In the genomic region with DNA sequence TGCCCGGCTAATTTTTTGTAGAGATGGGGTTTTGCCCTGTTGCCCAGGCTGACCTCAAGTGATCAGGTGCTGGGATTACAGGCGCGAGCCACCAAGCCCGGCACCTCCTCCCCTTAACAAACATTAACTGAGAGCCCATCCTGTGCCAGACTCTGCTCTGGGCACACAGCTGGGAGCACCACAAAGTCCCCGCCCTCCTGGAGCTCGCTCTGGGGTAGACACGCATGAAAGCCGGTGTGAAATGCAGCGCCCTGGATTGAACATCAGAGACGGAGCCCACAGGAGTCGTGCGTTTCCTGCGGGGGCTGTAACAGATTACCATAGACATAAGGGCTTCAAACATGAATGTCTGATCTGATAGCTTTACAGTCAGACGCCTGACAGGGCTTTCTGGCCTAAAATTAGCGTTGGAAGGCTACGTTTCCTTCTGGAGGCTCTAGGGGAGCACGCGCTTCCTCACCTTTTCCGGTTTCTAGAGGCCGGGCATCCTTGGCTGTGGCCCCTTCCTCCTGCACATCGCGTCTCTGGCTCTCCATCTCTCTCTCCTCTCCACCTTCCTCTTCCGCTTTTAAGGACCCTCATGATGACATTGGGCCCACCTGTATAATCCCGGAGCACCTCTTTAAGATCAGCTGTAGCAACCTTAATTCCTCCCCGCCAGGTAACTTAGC, we compare ENCODE assay signal across 8 cellular contexts. TPM values are rescaled to one million over a fixed set of nuclear protein-coding genes. Genes with fewer than 3 reads are reported as not detected.
DNase-seq lines count a peak whose midpoint lies in the region; ATAC-seq and TF ChIP-seq lines count a peak whose summit lies in the region.

No MANE protein-coding gene starts in this region.

- no peak for DNase-seq in AG04450 (ENCODE audit: low read depth, low spot score)
- DNase-seq in HFFc6 = no peak
- peak; percentile 66 for DNase-seq in chondrocyte (ENCODE audit: low spot score)
- DNase-seq in naive thymus-derived CD4-positive, alpha-beta T cell = peak in 2 of 9 donors; percentile 17 to 23
- DNase-seq in NCI-H146 (lab: John Stamatoyannopoulos, UW) = no peak
- DNase-seq in NCI-H1417 (lab: John Stamatoyannopoulos, UW) = no peak

- H3K4me1 Mint-ChIP-seq in HFFc6 (ENCODE audit: low read depth) (peaks cover 23% of the 10 kb centered on the region), chondrocyte (ENCODE audit: low read depth) (peaks cover 22% of the 10 kb centered on the region)
- peaks cover 0 to 29% (median 20%) of the 10 kb centered on the region in 7 donors for H3K4me1 Mint-ChIP-seq in naive thymus-derived CD4-positive, alpha-beta T cell

- peak overlapping the region; percentile 82; the same call in 1 of the 2 replicates for H3K4me3 Mint-ChIP-seq in HFFc6
- H3K4me3 Mint-ChIP-seq in chondrocyte (ENCODE audit: unreplicated experiment) = no peak overlapping the region
- H3K4me3 Mint-ChIP-seq in naive thymus-derived CD4-positive, alpha-beta T cell = peak overlapping the region in 8 of 10 donors; percentile 18 to 71 (median 54)

- CTCF ChIA-PET in AG04450 (lab: Charles Lee) = interaction anchor here (1.1 to 1.5 kb wide), 2 partner anchors 197 to 217 kb away, joined by 3 to 7 read pairs; a partner anchor contains a TSS
- CTCF ChIA-PET in naive thymus-derived CD4-positive, alpha-beta T cell (lab: Charles Lee) = interaction anchor here (0.6 to 2.3 kb wide), 2 partner anchors 185 to 196 kb away, joined by 3 to 8 read pairs; a partner anchor contains a TSS

- H3K27ac ChIP-seq in AG04450 (ENCODE audit: low read depth, low read length) = peak overlapping the region; percentile 99
- no peak overlapping the region for H3K27ac ChIP-seq in naive thymus-derived CD4-positive, alpha-beta T cell (ENCODE audit: low read depth, low read length)

- intact Hi-C loops in naive thymus-derived CD4-positive, alpha-beta T cell (cut with micrococcal nuclease) = loop anchor here (2.0 to 10.0 kb wide), 2 partner anchors 365 to 483 kb away; a partner anchor contains a TSS

- H3K27ac Mint-ChIP-seq in HFFc6 (peak overlapping the region; percentile 95), chondrocyte (ENCODE audit: unreplicated experiment) (no peak overlapping the region)
- H3K27ac Mint-ChIP-seq in naive thymus-derived CD4-positive, alpha-beta T cell = peak overlapping the region in 4 of 9 donors; percentile 5 to 84 (median 28)

- H3K27me3 ChIP-seq in AG04450 (ENCODE audit: control insufficient read depth, insufficient read depth, low read length) = no peaks in the 10 kb centered on the region
- no peaks in the 10 kb centered on the region for H3K27me3 ChIP-seq in naive thymus-derived CD4-positive, alpha-beta T cell (ENCODE audit: control insufficient read depth in 2 of 2, insufficient read depth in 2 of 2, low read length in 2 of 2)

- POLR2A ChIA-PET in AG04450 (lab: Yijun Ruan, JAX) = interaction anchor here (1.0 to 1.3 kb wide), 5 partner anchors 14 to 201 kb away, joined by 3 to 5 read pairs (median 4); a partner anchor contains a TSS
- POLR2A ChIA-PET in naive thymus-derived CD4-positive, alpha-beta T cell (lab: Charles Lee) = interaction anchor here (0.9 to 1.2 kb wide), 2 partner anchors 14 to 201 kb away, joined by 3 to 7 read pairs; a partner anchor contains a TSS

- peaks cover 3% of the 10 kb centered on the region for H3K27me3 Mint-ChIP-seq in HFFc6 (ENCODE audit: insufficient read depth)
- no peaks in the 10 kb centered on the region for H3K27me3 Mint-ChIP-seq in chondrocyte (ENCODE audit: low read depth)
- peaks cover 0 to 8% (median 6%) of the 10 kb centered on the region in 5 donors for H3K27me3 Mint-ChIP-seq in naive thymus-derived CD4-positive, alpha-beta T cell

- H3K4me3 ChIP-seq in AG04450 (ENCODE audit: low read depth, low read length) = no peak overlapping the region; the same call in 1 of the 2 replicates
- H3K4me3 ChIP-seq in naive thymus-derived CD4-positive, alpha-beta T cell (ENCODE audit: low read length) = no peak overlapping the region

- H3K36me3 Mint-ChIP-seq in HFFc6 (ENCODE audit: low read depth) (no peaks in the 10 kb centered on the region), chondrocyte (ENCODE audit: low read depth) (no peaks in the 10 kb centered on the region)
- peaks cover 0 to 3% (median 0%) of the 10 kb centered on the region in 5 donors for H3K36me3 Mint-ChIP-seq in naive thymus-derived CD4-positive, alpha-beta T cell

- ATAC-seq in naive thymus-derived CD4-positive, alpha-beta T cell = no peak
- no peak for ATAC-seq in HG03175 (IDR thresholded peaks at IDR 0.05; ENCODE audit: unreplicated experiment)
- no peak for ATAC-seq in GM19467 (IDR thresholded peaks at IDR 0.05; ENCODE audit: unreplicated experiment)

- H3K4me1 ChIP-seq in naive thymus-derived CD4-positive, alpha-beta T cell (ENCODE audit: control insufficient read depth in 2 of 2, insufficient read depth in 2 of 2, low read length in 2 of 2) = no peaks in the 10 kb centered on the region

- no peaks in the 10 kb centered on the region for H3K36me3 ChIP-seq in naive thymus-derived CD4-positive, alpha-beta T cell (ENCODE audit: control insufficient read depth in 2 of 3, insufficient read depth in 3 of 3, low read length in 3 of 3)

- peaks cover 4% of the 10 kb centered on the region; the same call in 1 of the 2 replicates for H3K9me3 ChIP-seq in AG04450 (ENCODE audit: control insufficient read depth, insufficient read depth, low read length)
- H3K9me3 ChIP-seq in naive thymus-derived CD4-positive, alpha-beta T cell (ENCODE audit: control insufficient read depth in 2 of 3, low read length in 3 of 3) = no peaks in the 10 kb centered on the region

- TF ChIP-seq CTCF in AG04450 (IDR thresholded peaks at IDR 0.05; ENCODE audit: low read depth, low read length) (no peak), HFFc6 (IDR thresholded peaks at IDR 0.05) (no peak), chondrocyte (IDR thresholded peaks at IDR 0.05) (no peak)

- H3K9me3 Mint-ChIP-seq in HFFc6 (no peaks in the 10 kb centered on the region), chondrocyte (ENCODE audit: low read depth) (no peaks in the 10 kb centered on the region)
- H3K9me3 Mint-ChIP-seq in naive thymus-derived CD4-positive, alpha-beta T cell = no peaks in the 10 kb centered on the region

RNA-seq across cellular contexts. Expression of a gene that starts 14.4 kb away (rescaled TPM):
- 9.9 and 14.3 TPM in 2 replicates for polyA plus RNA-seq in AG04450 (2011; rRNA removed)
- polyA minus RNA-seq in AG04450 (2011; rRNA and poly(A)+ RNA removed) = 12.6 and 12.9 TPM in 2 replicates
- 1 to 10 TPM; 5.0 to 7.0 (median 6.1) TPM for total RNA-seq in HFFc6 (2021; fragmentation: NEBNext Ultra II Directional; extraction: Animal tissue kit (Norgen Biotek cat#: 25700))
- total RNA-seq in chondrocyte = 10.6 to 16.6 TPM (median 11.6 TPM) in 3 replicates
- total RNA-seq in naive thymus-derived CD4-positive, alpha-beta T cell = 10 to 100 TPM in 4 of 5 experiments, 1 to 10 TPM in 1; 9.1 to 34.2 (median 11.6) TPM
- 1 to 10 TPM; 3.4 to 7.2 TPM for polyA plus RNA-seq in naive thymus-derived CD4-positive, alpha-beta T cell
